Comparison of ENCODE assay signal across 8 cellular contexts in genomic region chr1:214261206-214262123, GRCh38. TPM values are rescaled to one million over a fixed set of nuclear protein-coding genes. Genes with fewer than 3 reads are reported as not detected.
DNase-seq lines count a peak whose midpoint lies in the region; ATAC-seq and TF ChIP-seq lines count a peak whose summit lies in the region.

No MANE protein-coding gene starts in this region.

- peak; percentile 98 for ATAC-seq in GM21381 (IDR thresholded peaks at IDR 0.05; ENCODE audit: unreplicated experiment)
- ATAC-seq in activated CD8-positive, alpha-beta memory T cell treated with anti-CD3 and anti-CD28 coated beads, Interleukin-2, amount 10 ng/mL, durations not matched to agents 7 days and 5 days, result peak; percentile 91

- DNase-seq in D341Med (ENCODE audit: low spot score) (peak; percentile 90), HPDE6-E6E7 (ENCODE audit: extremely low spot score) (peak; percentile 70), NOMO-1 (lab: John Stamatoyannopoulos, UW; ENCODE audit: unreplicated experiment in 2 of 2) (peak; percentile 66 to 71), endothelial cell (ENCODE audit: low spot score) (peak; percentile 90), myocyte (ENCODE audit: low read depth) (peak; percentile 88)
- DNase-seq in activated CD8-positive, alpha-beta memory T cell treated with anti-CD3 and anti-CD28 coated beads, Interleukin-2, amount 10 ng/mL, durations not matched to agents 7 days and 5 days, result peak; percentile 87
- DNase-seq in stimulated activated CD8-positive, alpha-beta memory T cell treated with anti-CD3 and anti-CD28 coated beads, Interleukin-7, amount 100 ng/mL, for 1 hour (ENCODE audit: low read depth in 2 of 2), result peak; percentile 45 to 70

- H3K9me3 Mint-ChIP-seq in activated CD8-positive, alpha-beta memory T cell treated with anti-CD3 and anti-CD28 coated beads, Interleukin-2, amount 10 ng/mL, durations not matched to agents 7 days and 5 days (ENCODE audit: low read depth), result no peaks in the 10 kb centered on the region
- no peaks in the 10 kb centered on the region for H3K9me3 Mint-ChIP-seq in endothelial cell (ENCODE audit: unreplicated experiment)

- H3K27me3 Mint-ChIP-seq in activated CD8-positive, alpha-beta memory T cell treated with anti-CD3 and anti-CD28 coated beads, Interleukin-2, amount 10 ng/mL, durations not matched to agents 7 days and 5 days, result peaks cover 70% of the 10 kb centered on the region
- H3K27me3 Mint-ChIP-seq in endothelial cell (ENCODE audit: unreplicated experiment), result no peaks in the 10 kb centered on the region

- no peaks in the 10 kb centered on the region for H3K36me3 Mint-ChIP-seq in activated CD8-positive, alpha-beta memory T cell treated with anti-CD3 and anti-CD28 coated beads, Interleukin-2, amount 10 ng/mL, durations not matched to agents 7 days and 5 days
- no peaks in the 10 kb centered on the region for H3K36me3 Mint-ChIP-seq in endothelial cell (ENCODE audit: low read depth, unreplicated experiment)

- H3K4me3 Mint-ChIP-seq in activated CD8-positive, alpha-beta memory T cell treated with anti-CD3 and anti-CD28 coated beads, Interleukin-2, amount 10 ng/mL, durations not matched to agents 7 days and 5 days, result no peak overlapping the region
- no peak overlapping the region for H3K4me3 Mint-ChIP-seq in endothelial cell (ENCODE audit: unreplicated experiment)

- CTCF ChIA-PET in activated CD8-positive, alpha-beta memory T cell treated with anti-CD3 and anti-CD28 coated beads, Interleukin-2, amount 10 ng/mL, durations not matched to agents 7 days and 5 days (lab: Charles Lee), result interaction anchor here (0.6 to 10.9 kb wide), 30 partner anchors 9 to 366 kb away, joined by 3 to 373 read pairs (median 5); partner anchors contain the start of gene SMYD2

- peaks cover 24% of the 10 kb centered on the region for H3K4me1 Mint-ChIP-seq in activated CD8-positive, alpha-beta memory T cell treated with anti-CD3 and anti-CD28 coated beads, Interleukin-2, amount 10 ng/mL, durations not matched to agents 7 days and 5 days
- peaks cover 16% of the 10 kb centered on the region for H3K4me1 Mint-ChIP-seq in endothelial cell (ENCODE audit: unreplicated experiment)

- H3K27ac Mint-ChIP-seq in activated CD8-positive, alpha-beta memory T cell treated with anti-CD3 and anti-CD28 coated beads, Interleukin-2, amount 10 ng/mL, durations not matched to agents 7 days and 5 days, result no peak overlapping the region
- no peak overlapping the region for H3K27ac Mint-ChIP-seq in endothelial cell (ENCODE audit: unreplicated experiment)

- TF ChIP-seq CTCF in endothelial cell (IDR thresholded peaks at IDR 0.05; ENCODE audit: unreplicated experiment), result peak; percentile 64

RNA-seq across cellular contexts. Expression of gene SMYD2, which starts 19.5 kb away (rescaled TPM):
- 10 to 100 TPM; 23.1 to 26.5 TPM for total RNA-seq in activated CD8-positive, alpha-beta memory T cell treated with anti-CD3 and anti-CD28 coated beads, Interleukin-2, amount 10 ng/mL, durations not matched to agents 7 days and 5 days
- 44.1 TPM for total RNA-seq in endothelial cell (ENCODE audit: unreplicated experiment)
- 19.6 and 20.0 TPM in 2 replicates for total RNA-seq in myocyte
- polyA plus RNA-seq in myocyte (2012), result 22.6 TPM

Comparison
In these comparisons a context has a peak if more than half of its experiments do, and no peak if none do; other contexts are left out.
1. Peak in every context shown above with its lines: DNase-seq and ATAC-seq.